Comparison of ENCODE assay signal across 16 cellular contexts in the genomic region with DNA sequence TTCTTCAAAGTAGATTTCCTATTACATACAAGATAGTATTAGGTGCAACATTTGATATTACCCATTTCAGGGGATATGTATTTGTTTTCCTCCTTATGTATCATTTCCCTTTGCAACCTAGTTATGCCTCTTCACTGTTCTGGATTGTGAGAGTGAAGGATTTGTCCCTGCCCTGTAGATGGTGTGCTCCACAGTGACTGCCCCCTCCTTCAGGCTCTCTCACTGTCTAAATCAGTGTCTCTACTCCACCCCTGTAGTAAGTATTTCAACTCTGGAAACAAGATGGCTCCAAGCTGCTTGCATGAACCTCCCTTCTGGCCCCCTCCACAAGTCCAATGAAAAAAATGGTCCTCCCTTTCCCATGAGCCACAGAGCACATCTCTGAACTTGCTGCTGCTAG.
DNase-seq lines count a peak whose midpoint lies in the region; FAIRE-seq and TF ChIP-seq lines count a peak whose summit lies in the region.
"Had no signal": no experiment of that assay in that cellular context is flagged by ENCODE, and none has a peak within 500 bp of the region (broad histone marks: within the 10 kb centered on the region; RNA-seq: fewer than 3 reads in every experiment).

No MANE protein-coding gene starts in this region.

- H2BK120ac ChIP-seq in H1 (replicated peaks; ENCODE audit: low read depth, low read length) (no peak overlapping the region), mesenchymal stem cell (ENCODE audit: low read depth, low read length) (no peak overlapping the region)

- no peak overlapping the region for H4K5ac ChIP-seq in H1 (ENCODE audit: insufficient read length, low read depth, low read length)

- no peak overlapping the region for H2BK12ac ChIP-seq in H1 (ENCODE audit: low read depth, low read length)
- H2BK12ac ChIP-seq in mesenchymal stem cell (ENCODE audit: low read length in 2 of 2), result no peak overlapping the region

- H3K36me3 Mint-ChIP-seq in activated CD4-positive, alpha-beta T cell treated with anti-CD3 and anti-CD28 coated beads, Interleukin-2, amount 10 ng/mL, durations not matched to agents 24 days and 14 days (ENCODE audit: low read depth), result no peaks in the 10 kb centered on the region
- H3K36me3 Mint-ChIP-seq in osteocyte (ENCODE audit: unreplicated experiment), result peaks cover 18% of the 10 kb centered on the region
- H3K36me3 Mint-ChIP-seq: CD4-positive, CD25-positive, alpha-beta regulatory T cell had no signal

- DNase-seq in NCI-H146 treated with DMSO at 0.1 percent for 48 hours (lab: John Stamatoyannopoulos, UW; ENCODE audit: unreplicated experiment) (peak; percentile 9), NCI-H146 (lab: John Stamatoyannopoulos, UW) (no peak), H1 (ENCODE audit: low read depth in 1 of 2, low spot score in 2 of 2) (no peak), mesenchymal stem cell (no peak), osteocyte (ENCODE audit: extremely low spot score, unreplicated experiment) (no peak)
- no peak for DNase-seq in activated CD4-positive, alpha-beta T cell treated with anti-CD3 and anti-CD28 coated beads, Interleukin-2, amount 10 ng/mL, durations not matched to agents 24 days and 14 days
- DNase-seq in activated CD8-positive, alpha-beta memory T cell treated with anti-CD3 and anti-CD28 coated beads, Interleukin-2, amount 50 U/mL, for 48 hours, result no peak
- DNase-seq: ACHN; CD4-positive, CD25-positive, alpha-beta regulatory T cell; DMS 273 treated with DMSO at 0.1 percent for 48 hours; GM23248; IMR-90 had no signal

- no peak overlapping the region for H3K4me3 ChIP-seq in HUES48 (ENCODE audit: low read depth, low read length)
- no peak overlapping the region for H3K4me3 ChIP-seq in H1 (ENCODE audit: extremely low read depth in 1 of 4, insufficient read depth in 2 of 4, low read depth in 3 of 4, low read length in 4 of 4)
- no peak overlapping the region for H3K4me3 ChIP-seq in mesenchymal stem cell (ENCODE audit: insufficient read depth in 1 of 2, low read depth in 1 of 2, low read length in 2 of 2)
- H3K4me3 ChIP-seq: BLaER1 treated with 17β-estradiol and CSF1 and Interleukin-3, amounts not matched to agents 10 nM and 100 nM; GM23248 had no signal

- H3K23ac ChIP-seq in H1 (ENCODE audit: insufficient read length) (no peak overlapping the region), mesenchymal stem cell (ENCODE audit: low read length in 2 of 2) (no peak overlapping the region)

- H3K4me3 Mint-ChIP-seq in activated CD4-positive, alpha-beta T cell treated with anti-CD3 and anti-CD28 coated beads, Interleukin-2, amount 10 ng/mL, durations not matched to agents 24 days and 14 days, result no peak overlapping the region
- H3K4me3 Mint-ChIP-seq in osteocyte (ENCODE audit: unreplicated experiment), result no peak overlapping the region
- H3K4me3 Mint-ChIP-seq: CD4-positive, CD25-positive, alpha-beta regulatory T cell had no signal

- no peak overlapping the region for H4K91ac ChIP-seq in H1 (replicated peaks; ENCODE audit: insufficient read length, low read length)
- H4K91ac ChIP-seq in mesenchymal stem cell (ENCODE audit: low read length), result no peak overlapping the region

- no peaks in the 10 kb centered on the region for H3K23me2 ChIP-seq in H1 (ENCODE audit: low read depth, low read length)

- H4K20me1 ChIP-seq in H1 (replicated peaks in 1 of 2; ENCODE audit: control insufficient read depth in 1 of 2, insufficient read depth in 2 of 2, low read length in 2 of 2), result no peaks in the 10 kb centered on the region
- H4K20me1 ChIP-seq: BLaER1 treated with 17β-estradiol and CSF1 and Interleukin-3, amounts not matched to agents 10 nM and 100 nM had no signal

- peak overlapping the region; percentile 61 for H3K27ac ChIP-seq in HUES48 (ENCODE audit: low read depth, low read length)
- no peak overlapping the region; the same call in 1 of the 2 replicates for H3K27ac ChIP-seq in H1 (ENCODE audit: low read depth, low read length)
- H3K27ac ChIP-seq in mesenchymal stem cell (ENCODE audit: low read length, poor library complexity, severe bottlenecking), result peak overlapping the region; percentile 54
- H3K27ac ChIP-seq: 22Rv1; BLaER1 treated with 17β-estradiol and CSF1 and Interleukin-3, amounts not matched to agents 10 nM and 100 nM; GM23248 had no signal

- H3K79me1 ChIP-seq in H1 (ENCODE audit: low read depth, low read length) (no peaks in the 10 kb centered on the region), mesenchymal stem cell (replicated peaks; ENCODE audit: low read length, poor library complexity, severe bottlenecking) (peaks cover 8% of the 10 kb centered on the region)

- H3K27ac Mint-ChIP-seq in activated CD4-positive, alpha-beta T cell treated with anti-CD3 and anti-CD28 coated beads, Interleukin-2, amount 10 ng/mL, durations not matched to agents 24 days and 14 days, result no peak overlapping the region
- no peak overlapping the region for H3K27ac Mint-ChIP-seq in osteocyte (ENCODE audit: unreplicated experiment)
- H3K27ac Mint-ChIP-seq: CD4-positive, CD25-positive, alpha-beta regulatory T cell had no signal

- no peak overlapping the region for H3K14ac ChIP-seq in H1 (ENCODE audit: insufficient read length)
- H3K14ac ChIP-seq in mesenchymal stem cell (ENCODE audit: low read length in 2 of 2), result no peak overlapping the region

- H2BK5ac ChIP-seq in H1 (ENCODE audit: low read depth, low read length) (no peak overlapping the region), mesenchymal stem cell (ENCODE audit: low read depth, low read length, poor library complexity, severe bottlenecking) (no peak overlapping the region)

- H3K18ac ChIP-seq in H1 (ENCODE audit: extremely low read depth, low read length), result no peak overlapping the region
- H3K18ac ChIP-seq in mesenchymal stem cell (ENCODE audit: low read depth in 1 of 2, low read length in 2 of 2), result no peak overlapping the region

- no peaks in the 10 kb centered on the region for H3K9me3 ChIP-seq in HUES48 (ENCODE audit: control insufficient read depth, insufficient read depth, low read length)
- no peaks in the 10 kb centered on the region for H3K9me3 ChIP-seq in H1 (ENCODE audit: insufficient read depth in 2 of 2, low read depth in 1 of 2, low read length in 1 of 2)
- H3K9me3 ChIP-seq in mesenchymal stem cell (ENCODE audit: control insufficient read depth, low read length), result no peaks in the 10 kb centered on the region

- POLR2A ChIA-PET in H1 (lab: Charles Lee; ENCODE audit: partially characterized antibody), result no interaction called here

- H2BK20ac ChIP-seq in H1 (ENCODE audit: low read length), result no peak overlapping the region

- no peak for TF ChIP-seq EP300 in H1 (IDR thresholded peaks at IDR 0.05; ENCODE audit: borderline replicate concordance in 1 of 2, low read depth in 2 of 2, low read length in 2 of 2)

- H3K27me3 Mint-ChIP-seq in activated CD4-positive, alpha-beta T cell treated with anti-CD3 and anti-CD28 coated beads, Interleukin-2, amount 10 ng/mL, durations not matched to agents 24 days and 14 days, result peaks cover 15% of the 10 kb centered on the region
- H3K27me3 Mint-ChIP-seq in osteocyte (ENCODE audit: unreplicated experiment), result no peaks in the 10 kb centered on the region

- H2AFZ ChIP-seq in H1 (ENCODE audit: low read length), result 0 out of 2 replicates have a peak overlapping the region, but pooled peaks have one; percentile 13
- no peak overlapping the region for H2AFZ ChIP-seq in mesenchymal stem cell (ENCODE audit: low read depth, low read length)
- H2AFZ ChIP-seq: GM23248 had no signal

- no peak for TF ChIP-seq RAD21 in H1 (IDR thresholded peaks at IDR 0.05 in 1 of 2, conservative IDR thresholded peaks at IDR 0.05 in 1 of 2; ENCODE audit: low read depth in 2 of 2, low read length in 2 of 2)

- no peaks in the 10 kb centered on the region for H3K79me2 ChIP-seq in H1 (ENCODE audit: control insufficient read depth in 1 of 2, insufficient read depth in 2 of 2, low read length in 2 of 2)

- no peak overlapping the region for H3K56ac ChIP-seq in H1 (replicated peaks; ENCODE audit: insufficient read length, low read depth, low read length)

- no peaks in the 10 kb centered on the region for H3K4me1 Mint-ChIP-seq in activated CD4-positive, alpha-beta T cell treated with anti-CD3 and anti-CD28 coated beads, Interleukin-2, amount 10 ng/mL, durations not matched to agents 24 days and 14 days
- peaks cover 54% of the 10 kb centered on the region for H3K4me1 Mint-ChIP-seq in osteocyte (ENCODE audit: unreplicated experiment)
- H3K4me1 Mint-ChIP-seq: CD4-positive, CD25-positive, alpha-beta regulatory T cell had no signal

- CTCF ChIA-PET in H1 (lab: Charles Lee; ENCODE audit: partially characterized antibody), result interaction anchor here (0.6 to 1.2 kb wide), 3 partner anchors 221 to 429 kb away, joined by 3 to 4 read pairs (median 3); no protein-coding TSS in a partner anchor

- H3K4me2 ChIP-seq in H1 (ENCODE audit: insufficient read depth in 1 of 2, low read depth in 2 of 2, low read length in 2 of 2) (no peak overlapping the region), mesenchymal stem cell (ENCODE audit: low read length, poor library complexity, severe bottlenecking) (no peak overlapping the region)
- H3K4me2 ChIP-seq: BLaER1 treated with 17β-estradiol and CSF1 and Interleukin-3, amounts not matched to agents 10 nM and 100 nM had no signal

- H3K4ac ChIP-seq in H1 (replicated peaks; ENCODE audit: insufficient read length, low read depth, low read length), result no peak overlapping the region
- H3K4ac ChIP-seq in mesenchymal stem cell (ENCODE audit: low read depth in 1 of 2, low read length in 2 of 2), result no peak overlapping the region

- H3K27me3 ChIP-seq in HUES48 (ENCODE audit: control insufficient read depth, insufficient read depth, low read length) (no peaks in the 10 kb centered on the region), H1 (replicated peaks in 1 of 4; ENCODE audit: control insufficient read depth in 3 of 4, extremely low read depth in 1 of 4, insufficient read depth in 3 of 4, low read length in 3 of 4) (no peaks in the 10 kb centered on the region), mesenchymal stem cell (ENCODE audit: control insufficient read depth in 1 of 2, insufficient read depth in 1 of 2, low read length in 2 of 2) (no peaks in the 10 kb centered on the region)
- H3K27me3 ChIP-seq: BLaER1 treated with 17β-estradiol and CSF1 and Interleukin-3, amounts not matched to agents 10 nM and 100 nM had no signal

- no peak for FAIRE-seq in H1 (lab: Jason Lieb, UNC)
- FAIRE-seq: GM18507 had no signal

- H3K36me3 ChIP-seq in HUES48 (ENCODE audit: control insufficient read depth, insufficient read depth, low read length), result no peaks in the 10 kb centered on the region
- no peaks in the 10 kb centered on the region for H3K36me3 ChIP-seq in H1 (ENCODE audit: control insufficient read depth in 2 of 4, insufficient read depth in 4 of 4, low read length in 3 of 4)
- peaks cover 0 to 9% of the 10 kb centered on the region in 2 experiments for H3K36me3 ChIP-seq in mesenchymal stem cell (ENCODE audit: control insufficient read depth in 1 of 2, insufficient read depth in 2 of 2, low read depth in 1 of 2, low read length in 2 of 2)
- H3K36me3 ChIP-seq: BLaER1 treated with 17β-estradiol and CSF1 and Interleukin-3, amounts not matched to agents 10 nM and 100 nM had no signal

- H2AK5ac ChIP-seq in H1 (ENCODE audit: low read depth, low read length) (no peak overlapping the region), mesenchymal stem cell (ENCODE audit: low read length, severe bottlenecking) (peak overlapping the region; percentile 31)

- no peak for TF ChIP-seq POLR2A in H1 (IDR thresholded peaks at IDR 0.05; ENCODE audit: control extremely low read depth in 1 of 2, low read depth in 2 of 2, low read length in 2 of 2)

- TF ChIP-seq CTCF in H1 (IDR thresholded peaks at IDR 0.05; ENCODE audit: control extremely low read depth in 1 of 3, insufficient read depth in 1 of 3, low read depth in 1 of 3, low read length in 3 of 3) (peak in 1 of 3 experiments; percentile 4; a peak in 1 of 4 replicates), osteocyte (IDR thresholded peaks at IDR 0.05) (no peak)

- H3K9ac ChIP-seq in HUES48 (ENCODE audit: low read depth, low read length), result no peak overlapping the region
- no peak overlapping the region for H3K9ac ChIP-seq in H1 (replicated peaks in 1 of 4; ENCODE audit: extremely low read depth in 1 of 4, low read depth in 3 of 4, low read length in 3 of 4)
- no peak overlapping the region for H3K9ac ChIP-seq in mesenchymal stem cell (ENCODE audit: low read length)
- H3K9ac ChIP-seq: BLaER1 treated with 17β-estradiol and CSF1 and Interleukin-3, amounts not matched to agents 10 nM and 100 nM; GM23248 had no signal

- H2BK15ac ChIP-seq in H1 (ENCODE audit: low read length) (no peak overlapping the region), mesenchymal stem cell (ENCODE audit: low read depth, poor library complexity, severe bottlenecking) (no peak overlapping the region)

- no peak overlapping the region for H4K8ac ChIP-seq in H1 (ENCODE audit: extremely low read depth, insufficient read depth, low read length)
- H4K8ac ChIP-seq in mesenchymal stem cell (ENCODE audit: low read length), result no peak overlapping the region

- no peaks in the 10 kb centered on the region for H3K9me3 Mint-ChIP-seq in activated CD4-positive, alpha-beta T cell treated with anti-CD3 and anti-CD28 coated beads, Interleukin-2, amount 10 ng/mL, durations not matched to agents 24 days and 14 days
- no peaks in the 10 kb centered on the region for H3K9me3 Mint-ChIP-seq in osteocyte (ENCODE audit: unreplicated experiment)

- intact Hi-C loops in activated CD4-positive, alpha-beta T cell treated with anti-CD3 and anti-CD28 coated beads, Interleukin-2, amount 10 ng/mL, durations not matched to agents 24 days and 14 days (cut with micrococcal nuclease), result no loop called here

- H3K4me1 ChIP-seq in HUES48 (ENCODE audit: control insufficient read depth, insufficient read depth, low read length), result peaks cover 21% of the 10 kb centered on the region
- H3K4me1 ChIP-seq in H1 (replicated peaks in 1 of 4; ENCODE audit: control insufficient read depth in 3 of 4, insufficient read depth in 4 of 4, low read length in 3 of 4), result peaks cover 0 to 6% (median 2%) of the 10 kb centered on the region in 4 experiments; a peak in 2 of 7 replicates
- peaks cover 5% of the 10 kb centered on the region for H3K4me1 ChIP-seq in mesenchymal stem cell (ENCODE audit: control insufficient read depth, insufficient read depth, low read depth, low read length)
